In the genomic region with DNA sequence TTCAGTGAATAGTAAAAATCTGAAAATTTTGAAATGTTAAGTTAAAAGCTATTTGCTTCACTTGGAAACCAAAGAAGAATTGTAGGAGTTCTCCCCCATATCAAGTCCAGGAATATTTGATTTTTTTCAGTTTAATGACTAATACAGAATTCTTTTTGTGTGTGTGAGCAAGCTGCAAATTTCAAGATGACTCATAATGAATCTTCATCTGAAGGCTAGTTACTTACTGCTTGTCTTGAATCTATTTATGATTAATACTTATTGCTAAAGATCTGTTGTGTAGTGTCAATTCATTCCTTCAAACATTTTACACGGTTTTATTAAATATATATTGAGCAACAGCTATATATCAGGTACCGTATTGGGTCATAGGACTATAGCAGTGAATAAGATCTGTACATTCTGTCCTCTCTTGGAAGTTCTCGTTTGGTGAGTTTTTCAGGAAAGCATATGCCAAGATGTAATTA, we compare ENCODE assay signal across 14 cellular contexts. TPM values are rescaled to one million over a fixed set of nuclear protein-coding genes. Genes with fewer than 3 reads are reported as not detected.
DNase-seq lines count a peak whose midpoint lies in the region; ATAC-seq and TF ChIP-seq lines count a peak whose summit lies in the region.
"Had no signal": no experiment of that assay in that cellular context is flagged by ENCODE, and none has a peak within 500 bp of the region (broad histone marks: within the 10 kb centered on the region; RNA-seq: fewer than 3 reads in every experiment).

No MANE protein-coding gene starts in this region.

- H3K9me3 ChIP-seq in AG04450 (ENCODE audit: control insufficient read depth, insufficient read depth, low read length) = no peaks in the 10 kb centered on the region
- H3K9me3 ChIP-seq in RWPE2 (ENCODE audit: severe bottlenecking) = no peaks in the 10 kb centered on the region
- H3K9me3 ChIP-seq: BLaER1, colonic mucosa had no signal

- H3K9me3 Mint-ChIP-seq in activated T-cell treated with anti-CD3 and anti-CD28 coated beads, Interleukin-2, amount 50 U/mL, for 24 hours = no peaks in the 10 kb centered on the region
- H3K9me3 Mint-ChIP-seq in activated CD8-positive, alpha-beta T cell treated with anti-CD3 and anti-CD28 coated beads for 36 hours = no peaks in the 10 kb centered on the region

- no peaks in the 10 kb centered on the region for H3K36me3 Mint-ChIP-seq in activated T-cell treated with anti-CD3 and anti-CD28 coated beads, Interleukin-2, amount 50 U/mL, for 24 hours (ENCODE audit: low read depth)
- no peaks in the 10 kb centered on the region for H3K36me3 Mint-ChIP-seq in activated CD8-positive, alpha-beta T cell treated with anti-CD3 and anti-CD28 coated beads for 36 hours (ENCODE audit: low read depth)

- intact Hi-C loops in activated CD8-positive, alpha-beta T cell treated with anti-CD3 and anti-CD28 coated beads for 36 hours (cut with micrococcal nuclease) = no loop called here

- 0 out of 2 replicates have a peak, but pooled peaks cover 7% of the 10 kb centered on the region for H3K36me3 ChIP-seq in RWPE2 (ENCODE audit: low read depth)
- H3K36me3 ChIP-seq: BLaER1, colonic mucosa had no signal

- peaks cover 53% of the 10 kb centered on the region for H3K4me1 ChIP-seq in RWPE2 (ENCODE audit: insufficient read depth, poor library complexity, severe bottlenecking)
- H3K4me1 ChIP-seq: BLaER1, colonic mucosa, parathyroid adenoma had no signal

- TF ChIP-seq CTCF in AG04450 (IDR thresholded peaks at IDR 0.05; ENCODE audit: low read depth, low read length) (no peak), RWPE2 (IDR thresholded peaks at IDR 0.05; ENCODE audit: poor library complexity, severe bottlenecking) (no peak), foreskin fibroblast (IDR thresholded peaks at IDR 0.05; ENCODE audit: low read depth, low read length) (no peak)
- no peak for TF ChIP-seq CTCF in activated CD8-positive, alpha-beta T cell treated with anti-CD3 and anti-CD28 coated beads for 36 hours (IDR thresholded peaks at IDR 0.05)

- CTCF ChIA-PET in AG04450 (lab: Charles Lee) = interaction anchor here (3.5 kb wide), 1 partner anchor 268 kb away, joined by 13 read pairs; no protein-coding TSS in a partner anchor
- CTCF ChIA-PET in activated CD8-positive, alpha-beta T cell treated with anti-CD3 and anti-CD28 coated beads for 36 hours (lab: Charles Lee) = no interaction called here

- ATAC-seq in GM21619 (IDR thresholded peaks at IDR 0.05; ENCODE audit: unreplicated experiment) = peak; percentile 62
- ATAC-seq in RWPE2 (ENCODE audit: low read depth) = peak; percentile 81
- ATAC-seq in activated CD8-positive, alpha-beta T cell treated with anti-CD3 and anti-CD28 coated beads for 36 hours = no peak

- H3K27ac Mint-ChIP-seq in activated T-cell treated with anti-CD3 and anti-CD28 coated beads, Interleukin-2, amount 50 U/mL, for 24 hours = no peak overlapping the region
- no peak overlapping the region for H3K27ac Mint-ChIP-seq in activated CD8-positive, alpha-beta T cell treated with anti-CD3 and anti-CD28 coated beads for 36 hours

- H3K27ac ChIP-seq in AG04450 (ENCODE audit: low read depth, low read length) (peak overlapping the region; percentile 22), RWPE2 (ENCODE audit: poor library complexity, severe bottlenecking) (peak overlapping the region; percentile 98)
- H3K27ac ChIP-seq: BLaER1, colonic mucosa, parathyroid adenoma had no signal

- peaks cover 17% of the 10 kb centered on the region for H3K27me3 Mint-ChIP-seq in activated T-cell treated with anti-CD3 and anti-CD28 coated beads, Interleukin-2, amount 50 U/mL, for 24 hours
- peaks cover 10% of the 10 kb centered on the region for H3K27me3 Mint-ChIP-seq in activated CD8-positive, alpha-beta T cell treated with anti-CD3 and anti-CD28 coated beads for 36 hours

- H3K27me3 ChIP-seq in AG04450 (ENCODE audit: control insufficient read depth, insufficient read depth, low read length) (no peaks in the 10 kb centered on the region), RWPE2 (ENCODE audit: insufficient read depth, poor library complexity, severe bottlenecking) (no peaks in the 10 kb centered on the region)
- H3K27me3 ChIP-seq: BLaER1, colonic mucosa had no signal

- no peaks in the 10 kb centered on the region for H3K4me1 Mint-ChIP-seq in activated T-cell treated with anti-CD3 and anti-CD28 coated beads, Interleukin-2, amount 50 U/mL, for 24 hours (ENCODE audit: low read depth)
- H3K4me1 Mint-ChIP-seq in activated CD8-positive, alpha-beta T cell treated with anti-CD3 and anti-CD28 coated beads for 36 hours (ENCODE audit: low read depth) = no peaks in the 10 kb centered on the region

- no peak overlapping the region for H3K4me3 ChIP-seq in AG04450 (ENCODE audit: low read depth, low read length)
- H3K4me3 ChIP-seq in RWPE2 (ENCODE audit: severe bottlenecking) = no peak overlapping the region
- H3K4me3 ChIP-seq in foreskin fibroblast (ENCODE audit: low read depth in 1 of 2, low read length in 2 of 2) = no peak overlapping the region
- H3K4me3 ChIP-seq: BLaER1, colonic mucosa had no signal

- no peak overlapping the region for H3K4me3 Mint-ChIP-seq in activated T-cell treated with anti-CD3 and anti-CD28 coated beads, Interleukin-2, amount 50 U/mL, for 24 hours
- H3K4me3 Mint-ChIP-seq in activated CD8-positive, alpha-beta T cell treated with anti-CD3 and anti-CD28 coated beads for 36 hours = no peak overlapping the region

- POLR2A ChIA-PET in AG04450 (lab: Yijun Ruan, JAX) = no interaction called here
- POLR2A ChIA-PET in activated CD8-positive, alpha-beta T cell treated with anti-CD3 and anti-CD28 coated beads for 36 hours (lab: Charles Lee) = no interaction called here

- DNase-seq in AG04450 (ENCODE audit: low read depth, low spot score) = peak; percentile 27
- DNase-seq in RWPE2 (ENCODE audit: low spot score) = no peak
- DNase-seq in foreskin fibroblast = peak; percentile 60 to 77
- DNase-seq in activated T-cell treated with anti-CD3 and anti-CD28 coated beads, Interleukin-2, amount 50 U/mL, for 24 hours = no peak
- no peak for DNase-seq in activated CD8-positive, alpha-beta T cell treated with anti-CD3 and anti-CD28 coated beads for 36 hours
- no peak for DNase-seq in C1 segment of cervical spinal cord (lab: John Stamatoyannopoulos, UW)
- no peak for DNase-seq in retina
- DNase-seq: activated T-cell treated with anti-CD3 and anti-CD28 coated beads for 4 hours, colonic mucosa, islet precursor cell, T-helper 9 cell had no signal

RNA-seq across cellular contexts. Expression of gene CAVIN2, which starts 47.8 kb away (rescaled TPM):
- polyA plus RNA-seq in AG04450 (2011; rRNA removed) = 22.0 and 26.1 TPM in 2 replicates
- polyA minus RNA-seq in AG04450 (2011; rRNA and poly(A)+ RNA removed) = 28.8 and 33.0 TPM in 2 replicates
- total RNA-seq in activated CD8-positive, alpha-beta T cell treated with anti-CD3 and anti-CD28 coated beads for 36 hours = not detected

Comparison
In these comparisons a context has a peak if more than half of its experiments do, and no peak if none do; other contexts are left out.
1. DNase-seq: peak in AG04450 (single experiment) and foreskin fibroblast (2 of 2); none in RWPE2 (single experiment), activated T-cell treated with anti-CD3 and anti-CD28 coated beads, Interleukin-2, amount 50 U/mL, for 24 hours (single experiment), activated CD8-positive, alpha-beta T cell treated with anti-CD3 and anti-CD28 coated beads for 36 hours (single experiment), C1 segment of cervical spinal cord (0 of 14) and retina (single experiment).